8 cellular contexts compared by ENCODE assay signal in genomic region chr1:202952818-202953217, GRCh38. TPM values are rescaled to one million over a fixed set of nuclear protein-coding genes. Genes with fewer than 3 reads are reported as not detected.
DNase-seq lines count a peak whose midpoint lies in the region; ATAC-seq and TF ChIP-seq lines count a peak whose summit lies in the region.

No MANE protein-coding gene starts in this region.

- H3K27me3 Mint-ChIP-seq in neural crest cell (ENCODE audit: low read depth): no peaks in the 10 kb centered on the region

- peaks cover 16% of the 10 kb centered on the region for H3K4me1 Mint-ChIP-seq in neural crest cell

- peak; percentile 38 for DNase-seq in EL
- peak; percentile 98 for DNase-seq in SKM-1 (lab: John Stamatoyannopoulos, UW; ENCODE audit: unreplicated experiment)
- no peak for DNase-seq in neural crest cell (ENCODE audit: low read depth, low spot score)
- no peak for DNase-seq in SW 1271 (lab: John Stamatoyannopoulos, UW)
- no peak for DNase-seq in GOT3 (lab: John Stamatoyannopoulos, UW)
- no peak for DNase-seq in GM19240 (ENCODE audit: insufficient read length, low spot score)

- ATAC-seq in esophagus mucosa (peak; percentile 88), HG03159 (IDR thresholded peaks at IDR 0.05; ENCODE audit: unreplicated experiment) (no peak)

- H3K27ac Mint-ChIP-seq in neural crest cell (ENCODE audit: unreplicated experiment): no peak overlapping the region

- peak overlapping the region; percentile 45 for H3K4me3 Mint-ChIP-seq in neural crest cell

- H3K9me3 Mint-ChIP-seq in neural crest cell: no peaks in the 10 kb centered on the region

- H3K36me3 Mint-ChIP-seq in neural crest cell (ENCODE audit: low read depth): peaks cover 4% of the 10 kb centered on the region

- TF ChIP-seq CTCF in neural crest cell (conservative IDR thresholded peaks at IDR 0.05): no peak

RNA-seq across cellular contexts. Expression of gene ADIPOR1, which starts 5.3 kb away (rescaled TPM):
- total RNA-seq in esophagus mucosa (82.7 TPM), neural crest cell (40.4 and 42.1 TPM in 2 replicates)

RNA-seq across cellular contexts. Expression of gene CYB5R1, which starts 14.2 kb away (rescaled TPM):
- total RNA-seq in esophagus mucosa (73.1 TPM), neural crest cell (25.5 and 26.3 TPM in 2 replicates)

RNA-seq across cellular contexts. Expression of gene KLHL12, which starts 25.8 kb away (rescaled TPM):
- 21.5 TPM for total RNA-seq in esophagus mucosa
- 30.6 and 36.0 TPM in 2 replicates for total RNA-seq in neural crest cell

RNA-seq across cellular contexts. Expression of gene TMEM183A, which starts 54.4 kb away (rescaled TPM):
- 54.3 TPM for total RNA-seq in esophagus mucosa
- 76.5 and 81.5 TPM in 2 replicates for total RNA-seq in neural crest cell

Comparison
In these comparisons a context has a peak if more than half of its experiments do, and no peak if none do; other contexts are left out.
1. DNase-seq: peak in EL (single experiment) and SKM-1 (single experiment); none in neural crest cell (single experiment), SW 1271 (0 of 2), GOT3 (single experiment) and GM19240 (single experiment).